11 cellular contexts compared by ENCODE assay signal in the genomic region with DNA sequence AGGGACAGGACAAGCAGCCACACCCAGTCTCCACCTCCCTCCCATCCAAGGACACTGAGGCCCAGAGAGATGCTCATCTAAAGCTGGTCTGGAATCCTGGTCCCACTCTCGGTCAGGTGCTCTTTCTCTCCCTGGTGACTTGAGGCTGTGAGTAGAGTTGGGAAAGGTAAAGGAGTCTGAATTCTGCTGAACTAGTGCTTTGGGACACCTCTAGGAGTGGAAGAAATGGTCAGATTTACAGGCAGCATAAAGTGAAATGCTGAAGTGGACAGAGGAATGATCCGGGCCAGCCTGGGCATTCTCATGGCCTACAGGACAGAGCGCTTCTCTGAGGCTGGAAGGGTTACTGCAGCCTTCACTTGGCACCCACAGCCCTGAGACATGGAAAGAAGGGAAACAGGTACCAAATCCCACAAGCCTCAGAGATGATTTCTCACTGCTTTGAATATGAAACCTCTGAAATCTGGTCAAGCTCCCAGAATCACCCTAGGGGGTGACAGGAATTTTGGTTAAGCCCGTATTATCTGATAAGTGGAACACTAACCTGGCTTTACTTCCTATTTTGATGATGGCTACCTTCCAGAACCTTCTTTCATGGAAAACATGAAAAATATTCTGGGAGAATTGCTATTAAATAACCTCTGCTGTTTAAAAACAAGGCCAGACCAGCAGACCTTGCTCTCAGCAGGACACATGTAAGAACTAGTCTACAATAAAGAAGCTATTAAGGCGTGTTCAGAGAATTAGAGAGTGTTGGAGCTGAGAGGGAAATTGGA.
DNase-seq lines count a peak whose midpoint lies in the region; ATAC-seq and TF ChIP-seq lines count a peak whose summit lies in the region.
"Had no signal": no experiment of that assay in that cellular context is flagged by ENCODE, and none has a peak within 500 bp of the region (broad histone marks: within the 10 kb centered on the region; RNA-seq: fewer than 3 reads in every experiment).

No MANE protein-coding gene starts in this region.

- H3K4me3 ChIP-seq in breast epithelium (no peak overlapping the region), HAP-1 (no peak overlapping the region)

- DNase-seq in G401 (ENCODE audit: low spot score) (peak; percentile 6), breast epithelium (ENCODE audit: low spot score in 2 of 2) (no peak), memory B cell (ENCODE audit: low spot score in 2 of 2) (no peak), HAP-1 (ENCODE audit: low spot score in 2 of 2) (no peak), NCI-H2107 treated with DMSO at 0.1 percent for 48 hours (lab: John Stamatoyannopoulos, UW; ENCODE audit: unreplicated experiment) (no peak), NCI-H2081 (lab: John Stamatoyannopoulos, UW) (no peak)
- DNase-seq in stimulated activated effector memory CD8-positive, alpha-beta T cell treated with anti-CD3 and anti-CD28 coated beads, Interleukin-12 subunit alpha, Interleukin-12 subunit beta, amount 100 ng/mL, for 72 hours (ENCODE audit: low spot score in 2 of 2) = no peak
- DNase-seq: CD8-positive, alpha-beta memory T cell; NCI-H1092 treated with DMSO at 0.1 percent for 48 hours; NCI-H774 had no signal

- intact Hi-C loops in breast epithelium (cut with DNase I; ENCODE audit: low total_unique reads) = no loop called here

- H3K4me1 ChIP-seq in breast epithelium = peaks cover 26 to 52% of the 10 kb centered on the region in 2 donors
- no peaks in the 10 kb centered on the region for H3K4me1 ChIP-seq in HAP-1

- H3K27ac Mint-ChIP-seq in memory B cell = peak overlapping the region; percentile 53
- H3K27ac Mint-ChIP-seq in stimulated activated effector memory CD8-positive, alpha-beta T cell treated with anti-CD3 and anti-CD28 coated beads, Interleukin-12 subunit alpha, Interleukin-12 subunit beta, amount 100 ng/mL, for 72 hours = peak overlapping the region; percentile 46

- peak in 1 of 3 donors; percentile 21 for TF ChIP-seq CTCF in breast epithelium (IDR thresholded peaks at IDR 0.05)

- no peaks in the 10 kb centered on the region for H3K27me3 ChIP-seq in breast epithelium
- H3K27me3 ChIP-seq in HAP-1 (ENCODE audit: low read depth) = no peaks in the 10 kb centered on the region

- H3K9me3 ChIP-seq in breast epithelium (no peaks in the 10 kb centered on the region), HAP-1 (no peaks in the 10 kb centered on the region)

- H3K9me3 Mint-ChIP-seq in memory B cell = no peaks in the 10 kb centered on the region
- no peaks in the 10 kb centered on the region for H3K9me3 Mint-ChIP-seq in stimulated activated effector memory CD8-positive, alpha-beta T cell treated with anti-CD3 and anti-CD28 coated beads, Interleukin-12 subunit alpha, Interleukin-12 subunit beta, amount 100 ng/mL, for 72 hours
- H3K9me3 Mint-ChIP-seq: CD8-positive, alpha-beta memory T cell had no signal

- H3K4me3 Mint-ChIP-seq in memory B cell = no peak overlapping the region
- H3K4me3 Mint-ChIP-seq in stimulated activated effector memory CD8-positive, alpha-beta T cell treated with anti-CD3 and anti-CD28 coated beads, Interleukin-12 subunit alpha, Interleukin-12 subunit beta, amount 100 ng/mL, for 72 hours = no peak overlapping the region
- H3K4me3 Mint-ChIP-seq: CD8-positive, alpha-beta memory T cell had no signal

- no peak for TF ChIP-seq POLR2A in breast epithelium (IDR thresholded peaks at IDR 0.05)

- no peaks in the 10 kb centered on the region for H3K36me3 ChIP-seq in breast epithelium
- H3K36me3 ChIP-seq in HAP-1 (replicated peaks) = no peaks in the 10 kb centered on the region

- no peak for ATAC-seq in memory B cell (ENCODE audit: low read depth)
- ATAC-seq in stimulated activated effector memory CD8-positive, alpha-beta T cell treated with anti-CD3 and anti-CD28 coated beads, Interleukin-12 subunit alpha, Interleukin-12 subunit beta, amount 100 ng/mL, for 72 hours = no peak
- ATAC-seq in HG02610 (IDR thresholded peaks at IDR 0.05; ENCODE audit: unreplicated experiment) = no peak

- in situ Hi-C loops in G401 (cut with HindIII; ENCODE audit: low sequenced_read_pairs) = no loop called here
- in situ Hi-C loops in HAP-1 (cut with MboI; ENCODE audit: low sequenced_read_pairs) = no loop called here

- peaks cover 47% of the 10 kb centered on the region for H3K4me1 Mint-ChIP-seq in memory B cell
- peaks cover 30% of the 10 kb centered on the region for H3K4me1 Mint-ChIP-seq in stimulated activated effector memory CD8-positive, alpha-beta T cell treated with anti-CD3 and anti-CD28 coated beads, Interleukin-12 subunit alpha, Interleukin-12 subunit beta, amount 100 ng/mL, for 72 hours

- H3K27ac ChIP-seq in breast epithelium = peak overlapping the region; percentile 89 to 91

- no peaks in the 10 kb centered on the region for H3K36me3 Mint-ChIP-seq in memory B cell
- H3K36me3 Mint-ChIP-seq in stimulated activated effector memory CD8-positive, alpha-beta T cell treated with anti-CD3 and anti-CD28 coated beads, Interleukin-12 subunit alpha, Interleukin-12 subunit beta, amount 100 ng/mL, for 72 hours = no peaks in the 10 kb centered on the region
- H3K36me3 Mint-ChIP-seq: CD8-positive, alpha-beta memory T cell had no signal

- H3K27me3 Mint-ChIP-seq in memory B cell = no peaks in the 10 kb centered on the region
- H3K27me3 Mint-ChIP-seq: CD8-positive, alpha-beta memory T cell had no signal
